ENCODE assay signal across 16 cellular contexts in the genomic region with DNA sequence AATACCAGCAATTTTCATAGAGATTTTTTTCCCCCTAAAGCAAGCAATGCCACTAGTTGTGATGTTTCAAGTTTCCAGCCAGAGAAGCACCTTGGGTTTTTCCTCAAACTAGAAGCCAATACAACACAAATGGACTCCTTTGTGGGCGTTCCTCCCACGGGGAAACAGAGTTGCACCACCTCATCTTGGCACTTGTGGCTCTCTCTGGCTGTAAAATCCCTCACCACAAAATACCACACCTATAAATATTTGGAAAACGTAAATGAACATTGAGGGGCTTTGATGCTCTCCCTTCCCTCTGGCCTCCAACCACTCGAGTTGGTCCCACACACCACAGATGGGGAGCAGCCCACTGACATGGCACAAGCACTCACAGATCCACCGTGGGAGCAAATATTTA.
"Had no signal": no experiment of that assay in that cellular context is flagged by ENCODE, and none has a peak within 500 bp of the region (broad histone marks: within the 10 kb centered on the region; RNA-seq: fewer than 3 reads in every experiment).

No MANE protein-coding gene starts in this region.

- H3K9me3 ChIP-seq: esophagus muscularis mucosa, gastroesophageal sphincter, heart left ventricle, left lung, lower lobe of right lung, mucosa of descending colon had no signal

- DNase-seq: dermis blood vessel endothelial cell; dorsolateral prefrontal cortex; effector CD4-positive, alpha-beta T cell; effector memory CD4-positive, alpha-beta T cell; foreskin keratinocyte; heart left ventricle; left cardiac atrium; left lung; left ventricle myocardium superior; lower lobe of right lung; mesenchymal stem cell; mucosa of descending colon had no signal

- H3K27ac ChIP-seq: coronary artery, dorsolateral prefrontal cortex, esophagus muscularis mucosa, foreskin keratinocyte, gastroesophageal sphincter, heart left ventricle, hepatocyte, left lung, lower lobe of right lung had no signal

- H3K4me3 ChIP-seq: coronary artery, dorsolateral prefrontal cortex, esophagus muscularis mucosa, gastroesophageal sphincter, heart left ventricle, hepatocyte, left lung, lower lobe of right lung, mucosa of descending colon had no signal

- H2AFZ ChIP-seq: hepatocyte had no signal

- H3K4me1 ChIP-seq: foreskin keratinocyte had no signal

- H3K27me3 ChIP-seq: dorsolateral prefrontal cortex, esophagus muscularis mucosa, gastroesophageal sphincter, hepatocyte had no signal

- H3K36me3 ChIP-seq: heart left ventricle, left lung, lower lobe of right lung had no signal

- H3K79me2 ChIP-seq: hepatocyte had no signal

- ATAC-seq: foreskin keratinocyte, gastroesophageal sphincter, heart left ventricle, left cardiac atrium, left lung, left ventricle myocardium superior, lower lobe of right lung, mucosa of descending colon had no signal

- H3K4me2 ChIP-seq: hepatocyte had no signal
